ENCODE assay signal across 21 cellular contexts in the genomic region with DNA sequence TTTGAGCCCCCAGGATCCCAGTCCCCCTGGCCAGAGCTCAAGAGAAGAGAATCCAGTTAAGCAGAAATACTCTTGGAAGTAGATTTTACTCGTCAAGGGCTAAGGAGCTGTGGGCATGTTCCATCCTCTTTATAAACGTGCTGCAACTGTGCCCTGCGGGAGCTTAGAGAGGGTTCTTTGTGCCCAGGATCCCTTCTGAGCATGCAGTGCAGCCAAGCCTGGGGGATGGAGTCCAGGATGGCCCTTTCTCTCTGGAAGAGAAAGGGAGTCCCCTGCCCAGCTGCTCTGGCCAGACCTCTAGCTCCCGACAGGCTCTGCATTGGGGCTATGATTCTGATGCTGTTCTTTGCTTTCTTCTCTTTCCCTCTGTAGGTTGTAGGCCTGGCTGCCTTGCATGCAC. TPM values are rescaled to one million over a fixed set of nuclear protein-coding genes. Genes with fewer than 3 reads are reported as not detected.
"Had no signal": no experiment of that assay in that cellular context is flagged by ENCODE, and none has a peak within 500 bp of the region (broad histone marks: within the 10 kb centered on the region; RNA-seq: fewer than 3 reads in every experiment).

No MANE protein-coding gene starts in this region.

- H3K4me1 Mint-ChIP-seq: endodermal cell; memory B cell; stimulated activated memory B cell treated with anti-CD40 and anti-IgM and Interleukin-4, amounts not matched to agents 10 μg/mL and 1 μg/mL and 100 μg/mL, for 72 hours had no signal

- DNase-seq: activated CD4-positive, alpha-beta memory T cell treated with anti-CD3 and anti-CD28 coated beads, Interleukin-2, amount 10 ng/mL, durations not matched to agents 7 days and 5 days; activated CD4-positive, CD25-positive, alpha-beta regulatory T cell treated with anti-CD3 and anti-CD28 coated beads, Interleukin-2, amount 50 U/mL, for 72 hours; activated gamma-delta T cell; activated T-cell treated with anti-CD3 and anti-CD28 coated beads, Interleukin-2, amount 50 U/mL, for 4 hours; aorta; endodermal cell; erythroblast; gastrocnemius medialis; left ventricle myocardium inferior; stimulated activated CD4-positive, alpha-beta T cell treated with anti-CD3 and anti-CD28 coated beads, Interleukin-12 subunit alpha, Interleukin-12 subunit beta, amount 100 ng/mL, for 4 hours; stimulated activated CD4-positive, alpha-beta T cell treated with anti-CD3 and anti-CD28 coated beads, Interleukin-2, amount 100 ng/mL, for 24 hours; T1000 had no signal

- H3K9ac ChIP-seq: parathyroid adenoma had no signal

- H2AFZ ChIP-seq: hepatocyte, parathyroid adenoma had no signal

- H3K4me3 Mint-ChIP-seq: activated CD4-positive, alpha-beta memory T cell treated with anti-CD3 and anti-CD28 coated beads, Interleukin-2, amount 10 ng/mL, durations not matched to agents 7 days and 5 days; activated T-cell treated with anti-CD3 and anti-CD28 coated beads, Interleukin-2, amount 50 U/mL, for 4 hours; endodermal cell; memory B cell; stimulated activated memory B cell treated with anti-CD40 and anti-IgM and Interleukin-4, amounts not matched to agents 10 μg/mL and 1 μg/mL and 100 μg/mL, for 72 hours; type B pancreatic cell had no signal

- ATAC-seq: gastrocnemius medialis; stimulated activated memory B cell treated with anti-CD40 and anti-IgM and Interleukin-4, amounts not matched to agents 10 μg/mL and 1 μg/mL and 100 μg/mL, for 72 hours had no signal

- H3K4me1 ChIP-seq: parathyroid adenoma had no signal

- H3K9me3 Mint-ChIP-seq: activated CD4-positive, alpha-beta memory T cell treated with anti-CD3 and anti-CD28 coated beads, Interleukin-2, amount 10 ng/mL, durations not matched to agents 7 days and 5 days; activated T-cell treated with anti-CD3 and anti-CD28 coated beads, Interleukin-2, amount 50 U/mL, for 4 hours; endodermal cell; memory B cell; type B pancreatic cell had no signal

- H3K27me3 ChIP-seq: gastrocnemius medialis, hepatocyte had no signal

- H3K9me3 ChIP-seq: gastrocnemius medialis, left ventricle myocardium inferior had no signal

- H3K4me3 ChIP-seq: gastrocnemius medialis, hepatocyte, left ventricle myocardium inferior had no signal

- H3K27ac Mint-ChIP-seq: activated CD4-positive, alpha-beta memory T cell treated with anti-CD3 and anti-CD28 coated beads, Interleukin-2, amount 10 ng/mL, durations not matched to agents 7 days and 5 days; endodermal cell; memory B cell; stimulated activated memory B cell treated with anti-CD40 and anti-IgM and Interleukin-4, amounts not matched to agents 10 μg/mL and 1 μg/mL and 100 μg/mL, for 72 hours; type B pancreatic cell had no signal

- H3K4me2 ChIP-seq: hepatocyte had no signal

- FAIRE-seq: bronchial epithelial cell, keratinocyte had no signal

- H3K27me3 Mint-ChIP-seq: activated CD4-positive, alpha-beta memory T cell treated with anti-CD3 and anti-CD28 coated beads, Interleukin-2, amount 10 ng/mL, durations not matched to agents 7 days and 5 days; memory B cell; stimulated activated memory B cell treated with anti-CD40 and anti-IgM and Interleukin-4, amounts not matched to agents 10 μg/mL and 1 μg/mL and 100 μg/mL, for 72 hours; type B pancreatic cell had no signal

- H3K27ac ChIP-seq: hepatocyte, parathyroid adenoma had no signal

- H3K79me2 ChIP-seq: hepatocyte, parathyroid adenoma had no signal

RNA-seq across cellular contexts. Expression of a gene that starts 9.4 kb away (rescaled TPM):
- total RNA-seq: SK-MEL-5 had no signal
- polyA plus RNA-seq: neural cell had no signal
